In the genomic region with DNA sequence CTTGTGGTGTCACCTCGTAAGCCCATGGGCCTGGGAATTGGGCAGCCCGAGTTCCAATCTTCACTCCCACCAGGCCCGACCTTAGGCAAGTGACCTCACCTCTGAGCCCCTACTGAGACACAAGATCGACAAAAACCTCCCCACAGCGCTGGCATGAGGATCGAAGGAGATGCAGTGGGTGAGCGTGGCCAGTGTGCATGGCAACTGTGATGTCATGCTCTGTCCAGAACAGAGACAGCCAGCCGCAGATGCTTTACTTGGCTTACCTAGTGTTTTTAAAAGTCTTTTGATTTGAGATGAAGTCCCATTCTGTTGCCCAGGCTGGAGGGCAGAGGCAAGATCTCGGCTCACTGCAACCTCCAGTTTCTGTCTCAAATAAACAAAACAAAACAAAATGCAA, we compare ENCODE assay signal across 2 cellular contexts.
TF ChIP-seq lines count a peak whose summit lies in the region.

No MANE protein-coding gene starts in this region.

TF ChIP-seq in SK-N-SH, 30 proteins besides CTCF, POLR2A, EP300 and RAD21 (continued from another document):
- TF ChIP-seq, protein P1, sequence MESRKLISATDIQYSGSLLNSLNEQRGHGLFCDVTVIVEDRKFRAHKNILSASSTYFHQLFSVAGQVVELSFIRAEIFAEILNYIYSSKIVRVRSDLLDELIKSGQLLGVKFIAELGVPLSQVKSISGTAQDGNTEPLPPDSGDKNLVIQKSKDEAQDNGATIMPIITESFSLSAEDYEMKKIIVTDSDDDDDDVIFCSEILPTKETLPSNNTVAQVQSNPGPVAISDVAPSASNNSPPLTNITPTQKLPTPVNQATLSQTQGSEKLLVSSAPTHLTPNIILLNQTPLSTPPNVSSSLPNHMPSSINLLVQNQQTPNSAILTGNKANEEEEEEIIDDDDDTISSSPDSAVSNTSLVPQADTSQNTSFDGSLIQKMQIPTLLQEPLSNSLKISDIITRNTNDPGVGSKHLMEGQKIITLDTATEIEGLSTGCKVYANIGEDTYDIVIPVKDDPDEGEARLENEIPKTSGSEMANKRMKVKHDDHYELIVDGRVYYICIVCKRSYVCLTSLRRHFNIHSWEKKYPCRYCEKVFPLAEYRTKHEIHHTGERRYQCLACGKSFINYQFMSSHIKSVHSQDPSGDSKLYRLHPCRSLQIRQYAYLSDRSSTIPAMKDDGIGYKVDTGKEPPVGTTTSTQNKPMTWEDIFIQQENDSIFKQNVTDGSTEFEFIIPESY (IDR thresholded peaks at IDR 0.05; ENCODE audit: borderline replicate concordance, low read depth), result no peak
- no peak for TF ChIP-seq IRF3 (IDR thresholded peaks at IDR 0.05; ENCODE audit: low read depth, low read length)
- TF ChIP-seq CHD2 (IDR thresholded peaks at IDR 0.05; ENCODE audit: low read length, partially characterized antibody), result no peak
- no peak for TF ChIP-seq GATA2 (CRISPR knock-in tag; IDR thresholded peaks at IDR 0.05)
- peak; percentile 86 for TF ChIP-seq RFX5 (IDR thresholded peaks at IDR 0.05; ENCODE audit: low read length)

TF ChIP-seq in SK-N-SH treated with all-trans-retinoic acid at 6 μM for 48 hours, 23 proteins besides CTCF, POLR2A, EP300 and RAD21 (continued from another document):
- TF ChIP-seq CSRNP3 (CRISPR knock-in tag; IDR thresholded peaks at IDR 0.05) (no peak), SNAI2 (CRISPR knock-in tag; IDR thresholded peaks at IDR 0.05) (no peak), ARNTL (CRISPR knock-in tag; IDR thresholded peaks at IDR 0.05; ENCODE audit: borderline replicate concordance, low read depth) (no peak)
- TF ChIP-seq, protein P2, sequence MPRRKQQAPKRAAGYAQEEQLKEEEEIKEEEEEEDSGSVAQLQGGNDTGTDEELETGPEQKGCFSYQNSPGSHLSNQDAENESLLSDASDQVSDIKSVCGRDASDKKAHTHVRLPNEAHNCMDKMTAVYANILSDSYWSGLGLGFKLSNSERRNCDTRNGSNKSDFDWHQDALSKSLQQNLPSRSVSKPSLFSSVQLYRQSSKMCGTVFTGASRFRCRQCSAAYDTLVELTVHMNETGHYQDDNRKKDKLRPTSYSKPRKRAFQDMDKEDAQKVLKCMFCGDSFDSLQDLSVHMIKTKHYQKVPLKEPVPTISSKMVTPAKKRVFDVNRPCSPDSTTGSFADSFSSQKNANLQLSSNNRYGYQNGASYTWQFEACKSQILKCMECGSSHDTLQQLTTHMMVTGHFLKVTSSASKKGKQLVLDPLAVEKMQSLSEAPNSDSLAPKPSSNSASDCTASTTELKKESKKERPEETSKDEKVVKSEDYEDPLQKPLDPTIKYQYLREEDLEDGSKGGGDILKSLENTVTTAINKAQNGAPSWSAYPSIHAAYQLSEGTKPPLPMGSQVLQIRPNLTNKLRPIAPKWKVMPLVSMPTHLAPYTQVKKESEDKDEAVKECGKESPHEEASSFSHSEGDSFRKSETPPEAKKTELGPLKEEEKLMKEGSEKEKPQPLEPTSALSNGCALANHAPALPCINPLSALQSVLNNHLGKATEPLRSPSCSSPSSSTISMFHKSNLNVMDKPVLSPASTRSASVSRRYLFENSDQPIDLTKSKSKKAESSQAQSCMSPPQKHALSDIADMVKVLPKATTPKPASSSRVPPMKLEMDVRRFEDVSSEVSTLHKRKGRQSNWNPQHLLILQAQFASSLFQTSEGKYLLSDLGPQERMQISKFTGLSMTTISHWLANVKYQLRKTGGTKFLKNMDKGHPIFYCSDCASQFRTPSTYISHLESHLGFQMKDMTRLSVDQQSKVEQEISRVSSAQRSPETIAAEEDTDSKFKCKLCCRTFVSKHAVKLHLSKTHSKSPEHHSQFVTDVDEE (CRISPR knock-in tag; IDR thresholded peaks at IDR 0.05), result no peak
